1 cellular context compared by ENCODE assay signal in genomic region chr13:93244918-93245280, GRCh38.
TF ChIP-seq lines count a peak whose summit lies in the region.

No MANE protein-coding gene starts in this region.

TF ChIP-seq in HepG2, 621 proteins besides CTCF, POLR2A, EP300 and RAD21 (continued from another document):
- TF ChIP-seq ZBTB40 (IDR thresholded peaks at IDR 0.05) = no peak
- no peak for TF ChIP-seq ZBTB40 (CRISPR knock-in tag; IDR thresholded peaks at IDR 0.05)
TF ChIP-seq in HepG2: peak in this region for 0.
